Comparison of ENCODE assay signal across 8 cellular contexts in genomic region chr9:76691761-76692313, GRCh38.
DNase-seq lines count a peak whose midpoint lies in the region; ATAC-seq and TF ChIP-seq lines count a peak whose summit lies in the region.

No MANE protein-coding gene starts in this region.

- H3K9me3 Mint-ChIP-seq in activated CD4-positive, alpha-beta T cell treated with anti-CD3 and anti-CD28 coated beads, Interleukin-2, amount 10 ng/mL, durations not matched to agents 7 days and 5 days: no peaks in the 10 kb centered on the region

- no peak overlapping the region for H3K27ac Mint-ChIP-seq in activated CD4-positive, alpha-beta T cell treated with anti-CD3 and anti-CD28 coated beads, Interleukin-2, amount 10 ng/mL, durations not matched to agents 7 days and 5 days

- peak overlapping the region; percentile 64 for H3K4me3 ChIP-seq in SJCRH30
- H3K4me3 ChIP-seq in foreskin fibroblast (ENCODE audit: low read depth in 1 of 2, low read length in 2 of 2): peak overlapping the region; percentile 17 to 28
- H3K4me3 ChIP-seq in skeletal muscle satellite cell (ENCODE audit: low read length): peak overlapping the region; percentile 68

- POLR2A ChIA-PET in activated CD4-positive, alpha-beta T cell treated with anti-CD3 and anti-CD28 coated beads, Interleukin-2, amount 10 ng/mL, durations not matched to agents 7 days and 5 days (lab: Charles Lee): no interaction called here

- ATAC-seq in GM19455 (IDR thresholded peaks at IDR 0.05; ENCODE audit: unreplicated experiment): no peak
- ATAC-seq in HG02588 (IDR thresholded peaks at IDR 0.05; ENCODE audit: unreplicated experiment): no peak

- CTCF ChIA-PET in activated CD4-positive, alpha-beta T cell treated with anti-CD3 and anti-CD28 coated beads, Interleukin-2, amount 10 ng/mL, durations not matched to agents 7 days and 5 days (lab: Charles Lee): interaction anchor here (0.8 to 1.2 kb wide), 2 partner anchors 9 to 22 kb away, joined by 3 to 6 read pairs; no protein-coding TSS in a partner anchor

- H3K9me3 ChIP-seq in SJCRH30 (replicated peaks): no peaks in the 10 kb centered on the region
- H3K9me3 ChIP-seq in skeletal muscle satellite cell (replicated peaks; ENCODE audit: low read length): no peaks in the 10 kb centered on the region

- H3K4me1 Mint-ChIP-seq in activated CD4-positive, alpha-beta T cell treated with anti-CD3 and anti-CD28 coated beads, Interleukin-2, amount 10 ng/mL, durations not matched to agents 7 days and 5 days: peaks cover 8% of the 10 kb centered on the region

- H3K4me2 ChIP-seq in skeletal muscle satellite cell (ENCODE audit: low read length): peak overlapping the region; percentile 81

- H3K27me3 ChIP-seq in SJCRH30: no peaks in the 10 kb centered on the region
- H3K27me3 ChIP-seq in skeletal muscle satellite cell (ENCODE audit: control insufficient read depth, insufficient read depth, low read length): no peaks in the 10 kb centered on the region

- no peaks in the 10 kb centered on the region for H3K36me3 Mint-ChIP-seq in activated CD4-positive, alpha-beta T cell treated with anti-CD3 and anti-CD28 coated beads, Interleukin-2, amount 10 ng/mL, durations not matched to agents 7 days and 5 days (ENCODE audit: low read depth)

- no peaks in the 10 kb centered on the region for H3K36me3 ChIP-seq in SJCRH30
- H3K36me3 ChIP-seq in skeletal muscle satellite cell (ENCODE audit: insufficient read depth, low read length): no peaks in the 10 kb centered on the region

- H3K4me1 ChIP-seq in SJCRH30: 0 out of 2 replicates have a peak, but pooled peaks cover 3% of the 10 kb centered on the region
- peaks cover 30% of the 10 kb centered on the region for H3K4me1 ChIP-seq in skeletal muscle satellite cell (ENCODE audit: control insufficient read depth, insufficient read depth, low read length)

- no peak for TF ChIP-seq CTCF in foreskin fibroblast (IDR thresholded peaks at IDR 0.05; ENCODE audit: low read depth, low read length)

- peak overlapping the region; percentile 49 for H3K4me3 Mint-ChIP-seq in activated CD4-positive, alpha-beta T cell treated with anti-CD3 and anti-CD28 coated beads, Interleukin-2, amount 10 ng/mL, durations not matched to agents 7 days and 5 days

- H3K27ac ChIP-seq in SJCRH30: peak overlapping the region; percentile 87

- DNase-seq in activated CD4-positive, alpha-beta T cell treated with anti-CD3 and anti-CD28 coated beads, Interleukin-2, amount 10 ng/mL, durations not matched to agents 7 days and 5 days: no peak
- no peak for DNase-seq in activated CD4-positive, alpha-beta T cell treated with anti-CD3 and anti-CD28 coated beads for 4 hours
- peak; percentile 75 to 85 for DNase-seq in SJCRH30
- DNase-seq in foreskin fibroblast: no peak
- no peak for DNase-seq in glomerular visceral epithelial cell (ENCODE audit: extremely low spot score)

- peak overlapping the region; percentile 69 for H3K9ac ChIP-seq in skeletal muscle satellite cell (ENCODE audit: low read depth, low read length)

- peaks cover 32% of the 10 kb centered on the region for H3K27me3 Mint-ChIP-seq in activated CD4-positive, alpha-beta T cell treated with anti-CD3 and anti-CD28 coated beads, Interleukin-2, amount 10 ng/mL, durations not matched to agents 7 days and 5 days

Comparison
In these comparisons a context has a peak if more than half of its experiments do, and no peak if none do; other contexts are left out.
1. DNase-seq: peak in SJCRH30 (2 of 2); none in activated CD4-positive, alpha-beta T cell treated with anti-CD3 and anti-CD28 coated beads, Interleukin-2, amount 10 ng/mL, durations not matched to agents 7 days and 5 days (single experiment), activated CD4-positive, alpha-beta T cell treated with anti-CD3 and anti-CD28 coated beads for 4 hours (0 of 2), foreskin fibroblast (0 of 2) and glomerular visceral epithelial cell (single experiment).
2. Peak in every context shown above with its lines, with median percentiles within 50 percentile points of each other: H3K4me3 ChIP-seq.